Comparison of ENCODE assay signal across 9 cellular contexts in the genomic region with DNA sequence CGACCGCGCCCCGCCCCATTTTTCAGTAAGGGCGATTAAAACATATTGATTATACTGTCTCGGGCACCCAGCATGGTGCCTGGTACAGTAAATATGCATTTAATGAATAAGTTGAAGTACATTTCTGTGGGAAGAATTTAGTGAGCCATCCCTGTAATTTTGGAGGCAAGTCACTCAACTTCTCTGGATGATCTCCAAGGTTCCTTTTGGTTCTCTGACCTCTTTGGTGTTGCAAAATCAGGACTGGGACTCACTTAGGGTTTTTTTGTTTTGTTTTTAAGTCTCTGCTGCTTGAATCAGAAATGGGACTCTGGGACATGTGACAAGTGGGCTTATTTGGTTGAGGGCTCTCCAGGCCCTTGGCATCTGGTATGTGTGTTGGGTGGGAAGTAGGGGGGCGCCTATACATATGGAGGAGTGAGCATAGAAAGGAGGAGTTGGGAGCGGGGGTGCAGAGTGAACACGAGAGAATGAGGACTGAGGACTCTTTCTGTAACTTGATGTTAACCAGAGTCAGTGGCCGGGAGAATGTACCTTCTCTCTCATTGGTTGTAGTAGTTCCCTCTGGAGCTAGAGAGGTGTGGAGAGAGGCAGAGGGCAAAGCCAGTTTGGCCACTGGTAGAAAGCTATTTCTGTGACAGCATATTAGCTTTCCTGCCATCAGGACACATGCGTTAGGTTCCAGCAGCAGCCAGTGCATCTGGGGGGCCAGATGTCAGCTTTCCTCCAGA. TPM values are rescaled to one million over a fixed set of nuclear protein-coding genes. Genes with fewer than 3 reads are reported as not detected.
DNase-seq lines count a peak whose midpoint lies in the region; ATAC-seq and TF ChIP-seq lines count a peak whose summit lies in the region.
"Had no signal": no experiment of that assay in that cellular context is flagged by ENCODE, and none has a peak within 500 bp of the region (broad histone marks: within the 10 kb centered on the region; RNA-seq: fewer than 3 reads in every experiment).

No MANE protein-coding gene starts in this region.

- TF ChIP-seq POLR2A in suprapubic skin (IDR thresholded peaks at IDR 0.05), result no peak

- 39% methylated on average over 11 of the region's 11 CpGs for WGBS in suprapubic skin

- H3K27me3 ChIP-seq in iPS-18a (ENCODE audit: control insufficient read depth, insufficient read depth, low read length) (peaks cover 78% of the 10 kb centered on the region), suprapubic skin (no peaks in the 10 kb centered on the region)
- H3K27me3 ChIP-seq: pancreas had no signal

- H3K27ac ChIP-seq in iPS-18a (ENCODE audit: low read length) (no peak overlapping the region), suprapubic skin (peak overlapping the region; percentile 93)

- H3K9me3 Mint-ChIP-seq in activated T-helper 17 cell treated with anti-CD3 and anti-CD28 coated beads, Interleukin-2, amount 50 U/mL, for 72 hours, result no peaks in the 10 kb centered on the region

- DNase-seq in NCI-H82 (lab: John Stamatoyannopoulos, UW) (peak; percentile 56), NCI-H82 treated with DMSO at 0.1 percent for 48 hours (lab: John Stamatoyannopoulos, UW; ENCODE audit: unreplicated experiment) (no peak), suprapubic skin (ENCODE audit: low spot score in 2 of 2) (no peak), omental fat pad (ENCODE audit: low spot score) (no peak)
- no peak for DNase-seq in stimulated activated CD4-positive, alpha-beta T cell treated with anti-CD3 and anti-CD28 coated beads, Interleukin-4, amount 100 ng/mL, for 4 hours
- DNase-seq in activated CD4-positive, CD25-positive, alpha-beta regulatory T cell (lab: John Stamatoyannopoulos, UW), result no peak

- H3K4me3 ChIP-seq in iPS-18a (ENCODE audit: low read length) (peak overlapping the region; percentile 78), suprapubic skin (peak overlapping the region; percentile 67)

- peak overlapping the region; percentile 92 for H3K4me3 Mint-ChIP-seq in activated T-helper 17 cell treated with anti-CD3 and anti-CD28 coated beads, Interleukin-2, amount 50 U/mL, for 72 hours

- ATAC-seq in activated T-helper 17 cell treated with anti-CD3 and anti-CD28 coated beads, Interleukin-2, amount 50 U/mL, for 72 hours (replicated peaks), result no peak
- ATAC-seq in omental fat pad (ENCODE audit: low FRiP score), result no peak

- H3K9me3 ChIP-seq in iPS-18a (ENCODE audit: control insufficient read depth, low read depth, low read length) (no peaks in the 10 kb centered on the region), suprapubic skin (no peaks in the 10 kb centered on the region)
- H3K9me3 ChIP-seq: pancreas had no signal

- no peaks in the 10 kb centered on the region for H3K36me3 ChIP-seq in iPS-18a (ENCODE audit: control insufficient read depth, low read depth, low read length)
- H3K36me3 ChIP-seq in suprapubic skin, result no peaks in the 10 kb centered on the region
- H3K36me3 ChIP-seq: pancreas had no signal

- peaks cover 31% of the 10 kb centered on the region for H3K4me1 Mint-ChIP-seq in activated T-helper 17 cell treated with anti-CD3 and anti-CD28 coated beads, Interleukin-2, amount 50 U/mL, for 72 hours

- no peak for TF ChIP-seq EP300 in suprapubic skin (IDR thresholded peaks at IDR 0.05)

- peak overlapping the region; percentile 31 for H3K27ac Mint-ChIP-seq in activated T-helper 17 cell treated with anti-CD3 and anti-CD28 coated beads, Interleukin-2, amount 50 U/mL, for 72 hours

- H3K9ac ChIP-seq in iPS-18a (ENCODE audit: low read length), result no peak overlapping the region

- H3K36me3 Mint-ChIP-seq in activated T-helper 17 cell treated with anti-CD3 and anti-CD28 coated beads, Interleukin-2, amount 50 U/mL, for 72 hours (ENCODE audit: low read depth), result no peaks in the 10 kb centered on the region

- no peaks in the 10 kb centered on the region for H3K27me3 Mint-ChIP-seq in activated T-helper 17 cell treated with anti-CD3 and anti-CD28 coated beads, Interleukin-2, amount 50 U/mL, for 72 hours

- H3K4me1 ChIP-seq in iPS-18a (ENCODE audit: control insufficient read depth, low read depth, low read length) (peaks cover 16% of the 10 kb centered on the region), suprapubic skin (peaks cover 40% of the 10 kb centered on the region)

- TF ChIP-seq CTCF in suprapubic skin (IDR thresholded peaks at IDR 0.05) (no peak), omental fat pad (IDR thresholded peaks at IDR 0.05) (no peak)

RNA-seq across cellular contexts. Expression of a gene that starts 1.9 kb away (rescaled TPM):
- total RNA-seq in activated T-helper 17 cell treated with anti-CD3 and anti-CD28 coated beads, Interleukin-2, amount 50 U/mL, for 72 hours, result 10 to 100 TPM; 11.1 to 14.7 TPM
- total RNA-seq in suprapubic skin, result 10 to 100 TPM; 32.5 to 59.0 (median 36.8) TPM
- 10 to 100 TPM; 48.7 to 96.2 (median 57.0) TPM for total RNA-seq in omental fat pad

RNA-seq across cellular contexts. Expression of a gene that starts 49.8 kb away (rescaled TPM):
- total RNA-seq in activated T-helper 17 cell treated with anti-CD3 and anti-CD28 coated beads, Interleukin-2, amount 50 U/mL, for 72 hours, result 1 to 10 TPM; 5.9 to 7.5 TPM
- total RNA-seq in suprapubic skin (10 to 100 TPM in 1 of 4 donors, 1 to 10 TPM in 3; 5.3 to 13.3 (median 7.1) TPM), omental fat pad (10 to 100 TPM in 1 of 4 donors, 1 to 10 TPM in 3; 5.5 to 40.0 (median 7.3) TPM)
